In the genomic region with DNA sequence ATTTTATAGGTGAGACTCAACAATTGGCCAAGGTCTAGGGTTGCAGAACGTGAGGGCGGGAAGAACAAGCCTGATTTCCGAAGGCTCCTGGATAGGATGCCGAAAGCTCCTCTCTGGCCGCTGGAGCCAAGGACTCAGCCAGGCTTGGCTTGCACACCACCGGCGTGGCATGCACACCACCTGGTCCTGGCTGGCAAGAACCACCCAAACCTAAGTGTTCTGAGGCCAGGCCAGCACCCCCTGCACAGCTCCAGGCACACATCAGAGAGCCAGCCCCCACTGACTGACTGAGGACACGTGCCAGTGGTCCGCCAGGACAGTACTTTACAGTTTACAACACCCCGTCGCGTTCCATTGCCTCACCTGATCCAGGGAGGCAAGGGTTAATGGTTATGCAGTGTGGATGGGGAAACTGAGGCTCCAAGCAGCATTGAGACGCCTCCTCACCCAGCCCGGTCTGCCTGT, we compare ENCODE assay signal across 9 cellular contexts. TPM values are rescaled to one million over a fixed set of nuclear protein-coding genes. Genes with fewer than 3 reads are reported as not detected.
DNase-seq lines count a peak whose midpoint lies in the region; ATAC-seq, FAIRE-seq and TF ChIP-seq lines count a peak whose summit lies in the region.
"Had no signal": no experiment of that assay in that cellular context is flagged by ENCODE, and none has a peak within 500 bp of the region (broad histone marks: within the 10 kb centered on the region; RNA-seq: fewer than 3 reads in every experiment).

No MANE protein-coding gene starts in this region.

- H3K27me3 ChIP-seq in BLaER1: 0 out of 2 replicates have a peak, but pooled peaks cover 7% of the 10 kb centered on the region
- no peaks in the 10 kb centered on the region for H3K27me3 ChIP-seq in heart left ventricle
- H3K27me3 ChIP-seq in trophoblast cell (ENCODE audit: insufficient read depth, low read length): no peaks in the 10 kb centered on the region

- H2BK12ac ChIP-seq in trophoblast cell (ENCODE audit: low read length): peak overlapping the region; percentile 34

- H3K36me3 ChIP-seq in BLaER1 (no peaks in the 10 kb centered on the region), heart left ventricle (peaks cover 0 to 25% (median 15%) of the 10 kb centered on the region in 9 donors), trophoblast cell (ENCODE audit: control insufficient read depth in 1 of 2, insufficient read depth in 2 of 2, low read length in 2 of 2) (peaks cover 25 to 31% of the 10 kb centered on the region in 2 experiments)

- H3K4me3 ChIP-seq in BLaER1: 0 out of 2 replicates have a peak overlapping the region, but pooled peaks have one; percentile 36
- peak overlapping the region; percentile 58 for H3K4me3 ChIP-seq in WI38 (ENCODE audit: low read depth, low read length)
- H3K4me3 ChIP-seq in heart left ventricle: peak overlapping the region; percentile 49 to 81 (median 70)
- H3K4me3 ChIP-seq in trophoblast cell (ENCODE audit: low read depth, low read length): peak overlapping the region; percentile 52

- H3K23ac ChIP-seq in trophoblast cell (ENCODE audit: low read length): no peak overlapping the region

- H4K8ac ChIP-seq in trophoblast cell (ENCODE audit: low read depth, low read length): peak overlapping the region; percentile 77

- H2BK5ac ChIP-seq in trophoblast cell (ENCODE audit: low read depth, low read length, poor library complexity): peak overlapping the region; percentile 2

- peaks cover 53% of the 10 kb centered on the region for H3K79me1 ChIP-seq in trophoblast cell (ENCODE audit: low read length)

- no peak overlapping the region for H3K27ac ChIP-seq in BLaER1
- H3K27ac ChIP-seq in heart left ventricle: peak overlapping the region; percentile 76 to 96 (median 86)
- no peak overlapping the region for H3K27ac ChIP-seq in trophoblast cell (ENCODE audit: low read depth, low read length)

- H4K20me1 ChIP-seq in BLaER1: no peaks in the 10 kb centered on the region

- no peak overlapping the region for H3K9ac ChIP-seq in BLaER1
- peak overlapping the region; percentile 23 for H3K9ac ChIP-seq in trophoblast cell (ENCODE audit: low read length)

- H2BK120ac ChIP-seq in trophoblast cell (ENCODE audit: insufficient read depth, low read length, poor library complexity): peak overlapping the region; percentile 49

- H2AFZ ChIP-seq in trophoblast cell (ENCODE audit: insufficient read depth, low read length, poor library complexity): peak overlapping the region; percentile 33

- FAIRE-seq in H54 (lab: Jason Lieb, UNC): no peak

- peak; percentile 9 to 25 (median 13) for ATAC-seq in heart left ventricle

- H3K79me2 ChIP-seq in trophoblast cell (ENCODE audit: control insufficient read depth, insufficient read depth, low read length, poor library complexity): peaks cover 11% of the 10 kb centered on the region

- H2AK5ac ChIP-seq in trophoblast cell (ENCODE audit: low read length): peak overlapping the region; percentile 22

- peak in 1 of 5 donors; percentile 56 for DNase-seq in heart left ventricle
- DNase-seq in trophoblast cell: no peak
- DNase-seq in DMS79 treated with DMSO at 0.1 percent for 48 hours (lab: John Stamatoyannopoulos, UW): no peak
- no peak for DNase-seq in H54 (ENCODE audit: insufficient read length, low spot score)
- no peak for DNase-seq in NCI-H1436 treated with DMSO at 0.1 percent for 48 hours (lab: John Stamatoyannopoulos, UW)
- no peak for DNase-seq in effector CD8-positive, alpha-beta T cell (lab: John Stamatoyannopoulos, UW)
- DNase-seq: COR-L47 had no signal

- H4K91ac ChIP-seq in trophoblast cell (ENCODE audit: low read depth, low read length): peak overlapping the region; percentile 68

- H3K9me3 ChIP-seq in BLaER1 (no peaks in the 10 kb centered on the region), heart left ventricle (no peaks in the 10 kb centered on the region), trophoblast cell (ENCODE audit: insufficient read depth, low read depth, low read length) (peaks cover 3% of the 10 kb centered on the region)

- H3K4ac ChIP-seq in trophoblast cell (ENCODE audit: low read depth, low read length): peak overlapping the region; percentile 81

- intact Hi-C loops in heart left ventricle (cut with DNase I): loop anchor here (1.0 to 10.0 kb wide), 16 partner anchors 37 to 108 kb away; no protein-coding TSS in a partner anchor

- no peak for TF ChIP-seq POLR2A in heart left ventricle (IDR thresholded peaks at IDR 0.05)
- no peak for TF ChIP-seq POLR2A in H54 (IDR thresholded peaks at IDR 0.05; ENCODE audit: low read depth, low read length)

- H3K18ac ChIP-seq in trophoblast cell (ENCODE audit: low read length): peak overlapping the region; percentile 70

- H3K4me2 ChIP-seq in BLaER1 (peak overlapping the region; percentile 71), trophoblast cell (ENCODE audit: low read length) (peak overlapping the region; percentile 67)

- peaks cover 8% of the 10 kb centered on the region for H3K4me1 ChIP-seq in BLaER1
- peaks cover 0 to 85% (median 57%) of the 10 kb centered on the region in 12 donors for H3K4me1 ChIP-seq in heart left ventricle
- H3K4me1 ChIP-seq in trophoblast cell (ENCODE audit: control insufficient read depth in 1 of 2, insufficient read depth in 2 of 2, low read length in 2 of 2): peaks cover 57 to 59% of the 10 kb centered on the region in 2 experiments

- 19 to 41% (median 23%) methylated on average over 4 to 14 of the region's 14 CpGs for WGBS in heart left ventricle, 4 donors
- WGBS in trophoblast cell (ENCODE audit: extremely low coverage, insufficient coverage, insufficient read length): no CpG with 5 or more reads among the region's 14 CpGs

- peak overlapping the region; percentile 23 for H3K14ac ChIP-seq in trophoblast cell (ENCODE audit: low read length)

- no peak for TF ChIP-seq CTCF in WI38 (IDR thresholded peaks at IDR 0.05; ENCODE audit: low read depth, low read length)
- TF ChIP-seq CTCF in heart left ventricle (IDR thresholded peaks at IDR 0.05): no peak

- peak overlapping the region; percentile 0 for H4K12ac ChIP-seq in trophoblast cell (ENCODE audit: low read depth, low read length)

RNA-seq across cellular contexts. Expression of gene TGM2, which starts 0.4 kb away (rescaled TPM):
- 1,000 to 10,000 TPM in 1 of 9 donors, 100 to 1,000 TPM in 8; 271 to 1,146 (median 567) TPM for total RNA-seq in heart left ventricle
- polyA plus RNA-seq in heart left ventricle: 100 to 1,000 TPM; 211 to 972 TPM
- polyA plus RNA-seq in trophoblast cell (2013): 330 and 332 TPM in 2 replicates

Comparison
In these comparisons a context has a peak if more than half of its experiments do, and no peak if none do; other contexts are left out.
1. H3K27ac ChIP-seq: peak in heart left ventricle (12 of 12); none in BLaER1 (single experiment) and trophoblast cell (single experiment).
2. Peak in every context shown above with its lines, with median percentiles within 50 percentile points of each other: H3K4me3 ChIP-seq.